ENCODE assay signal across 14 cellular contexts in genomic region chr15:34271493-34271892, GRCh38. TPM values are rescaled to one million over a fixed set of nuclear protein-coding genes. Genes with fewer than 3 reads are reported as not detected.
DNase-seq lines count a peak whose midpoint lies in the region; ATAC-seq and TF ChIP-seq lines count a peak whose summit lies in the region.
"Had no signal": no experiment of that assay in that cellular context is flagged by ENCODE, and none has a peak within 500 bp of the region (broad histone marks: within the 10 kb centered on the region; RNA-seq: fewer than 3 reads in every experiment).

No MANE protein-coding gene starts in this region.

- no peak for TF ChIP-seq CTCF in AG09309 (IDR thresholded peaks at IDR 0.05; ENCODE audit: control insufficient read depth, insufficient read depth, low read depth, low read length, missing control alignments)
- TF ChIP-seq CTCF in HEK293 (tag by site-specific recombination; IDR thresholded peaks at IDR 0.05): no peak
- TF ChIP-seq CTCF in mucosa of descending colon (IDR thresholded peaks at IDR 0.05): no peak
- TF ChIP-seq CTCF in spleen (IDR thresholded peaks at IDR 0.05 in 8 of 11, conservative IDR thresholded peaks at IDR 0.05 in 3 of 11): no peak

- intact Hi-C loops in mucosa of descending colon (cut with DNase I, micrococcal nuclease) (no loop called here), spleen (cut with DNase I; ENCODE audit: low total_unique reads) (no loop called here)

- H3K4me1 ChIP-seq in HEK293 (ENCODE audit: control insufficient read depth, insufficient read depth, low read length): no peaks in the 10 kb centered on the region
- no peaks in the 10 kb centered on the region for H3K4me1 ChIP-seq in mucosa of descending colon (ENCODE audit: low read depth)
- no peaks in the 10 kb centered on the region for H3K4me1 ChIP-seq in spleen

- DNase-seq in AG09309 (ENCODE audit: low read depth) (peak; percentile 75), amniotic epithelial cell (ENCODE audit: low read depth) (peak; percentile 97), kidney glomerular epithelial cell (lab: John Stamatoyannopoulos, UW) (peak; percentile 32), mucosa of descending colon (no peak), spleen (no peak)
- DNase-seq: COR-L47; NCI-H187 treated with DMSO at 0.1 percent for 48 hours; stimulated activated CD4-positive, alpha-beta T cell treated with anti-CD3 and anti-CD28 coated beads, Interleukin-12 subunit alpha, Interleukin-12 subunit beta, amount 100 ng/mL, for 4 hours had no signal

- POLR2A ChIA-PET in HEK293 (lab: Yijun Ruan, JAX): no interaction called here

- H3K9me3 ChIP-seq in HEK293 (ENCODE audit: control insufficient read depth, insufficient read depth, low read depth, low read length) (no peaks in the 10 kb centered on the region), mucosa of descending colon (no peaks in the 10 kb centered on the region), spleen (no peaks in the 10 kb centered on the region)

- ATAC-seq in HG03565 (IDR thresholded peaks at IDR 0.05; ENCODE audit: unreplicated experiment): no peak
- ATAC-seq in GM18520 (IDR thresholded peaks at IDR 0.05; ENCODE audit: unreplicated experiment): no peak
- ATAC-seq in mucosa of descending colon: no peak
- ATAC-seq: Panc1 had no signal

- CTCF ChIA-PET in HEK293 (lab: Yijun Ruan, JAX): no interaction called here

- no peak for TF ChIP-seq POLR2A in spleen (IDR thresholded peaks at IDR 0.05)

- no peaks in the 10 kb centered on the region for H3K27me3 ChIP-seq in spleen (replicated peaks in 1 of 7)

- no peak overlapping the region for H3K27ac ChIP-seq in HEK293 (ENCODE audit: extremely low read depth, low read depth, low read length)
- no peak overlapping the region for H3K27ac ChIP-seq in spleen
- H3K27ac ChIP-seq: coronary artery, VCaP had no signal

- no peak overlapping the region for H3K4me3 ChIP-seq in AG09309 (ENCODE audit: control insufficient read depth, low read depth, low read length)
- no peak overlapping the region for H3K4me3 ChIP-seq in HEK293 (ENCODE audit: low read depth, low read length)
- no peak overlapping the region for H3K4me3 ChIP-seq in mucosa of descending colon
- H3K4me3 ChIP-seq in spleen: no peak overlapping the region
- H3K4me3 ChIP-seq: coronary artery had no signal

- no peaks in the 10 kb centered on the region for H3K36me3 ChIP-seq in HEK293 (ENCODE audit: control insufficient read depth in 2 of 2, insufficient read depth in 1 of 2, low read length in 2 of 2)
- H3K36me3 ChIP-seq in mucosa of descending colon (ENCODE audit: low read depth): no peaks in the 10 kb centered on the region
- H3K36me3 ChIP-seq in spleen: peaks cover 0 to 34% (median 2%) of the 10 kb centered on the region in 6 donors

- 70 to 89% (median 82%) methylated on average over 3 of the region's 3 CpGs for WGBS in spleen, 5 donors

TF ChIP-seq in HEK293, 187 proteins besides CTCF, POLR2A, EP300 and RAD21:
- TF ChIP-seq ZNF19 (tag by site-specific recombination; IDR thresholded peaks at IDR 0.05; ENCODE audit: low read depth): no peak
- no peak for TF ChIP-seq ZNF664 (tag by site-specific recombination; IDR thresholded peaks at IDR 0.05)
- 0 out of 2 replicates have a peak, but pooled peaks have one; percentile 34 for TF ChIP-seq ZNF341 (tag by site-specific recombination; IDR thresholded peaks at IDR 0.05; ENCODE audit: low read depth)
TF ChIP-seq in HEK293: peak in this region for 1.

RNA-seq across cellular contexts. Expression of gene EMC4, which starts 46.7 kb away (rescaled TPM):
- total RNA-seq in mucosa of descending colon: 10 to 100 TPM; 71.3 to 79.1 (median 78.3) TPM
- total RNA-seq in spleen: 100 to 1,000 TPM in 1 of 7 donors, 10 to 100 TPM in 6; 51.5 to 152 (median 64.4) TPM
- 10 to 100 TPM; 77.0 to 94.4 (median 77.4) TPM for polyA plus RNA-seq in spleen

Comparison
In these comparisons a context has a peak if more than half of its experiments do, and no peak if none do; other contexts are left out.
1. DNase-seq: peak in AG09309 (single experiment), amniotic epithelial cell (single experiment) and kidney glomerular epithelial cell (single experiment); none in mucosa of descending colon (0 of 3) and spleen (single experiment).